Comparison of ENCODE assay signal across 22 cellular contexts in genomic region chr6:85136310-85136709, GRCh38.
"Had no signal": no experiment of that assay in that cellular context is flagged by ENCODE, and none has a peak within 500 bp of the region (broad histone marks: within the 10 kb centered on the region; RNA-seq: fewer than 3 reads in every experiment).

No MANE protein-coding gene starts in this region.

- FAIRE-seq: K562 had no signal

- H3K9me3 ChIP-seq: breast epithelium had no signal

- H3K4me3 ChIP-seq: breast epithelium, K562, SK-N-MC had no signal

- DNase-seq: activated CD4-positive, alpha-beta T cell treated with anti-CD3 and anti-CD28 coated beads for 4 hours; activated CD8-positive, alpha-beta memory T cell treated with anti-CD3 and anti-CD28 coated beads, Interleukin-2, amount 50 U/mL, for 4 hours; activated CD8-positive, alpha-beta T cell treated with anti-CD3 and anti-CD28 coated beads for 36 hours; activated naive CD4-positive, alpha-beta T cell treated with anti-CD3 and anti-CD28 coated beads, Interleukin-2, amount 50 U/mL, for 16 hours; activated naive CD8-positive, alpha-beta T cell treated with anti-CD3 and anti-CD28 coated beads, Interleukin-2, amount 10 ng/mL, durations not matched to agents 7 days and 5 days; aorta; Karpas-422; MM.1S; NCI-H1105 treated with DMSO at 0.1 percent for 48 hours; NCI-H1436 treated with DMSO at 0.1 percent for 48 hours; NCI-H187; NCI-H2081; NCI-H446 treated with DMSO at 0.1 percent for 48 hours; NCI-H526; NCI-H82; T-cell; T-helper 2 cell had no signal

- H3K4me1 ChIP-seq: breast epithelium had no signal

- ATAC-seq: activated CD4-positive, CD25-positive, alpha-beta regulatory T cell treated with anti-CD3 and anti-CD28 coated beads, Interleukin-2, amount 50 U/mL, for 24 hours; activated CD8-positive, alpha-beta T cell treated with anti-CD3 and anti-CD28 coated beads for 36 hours; K562; Right ventricle myocardium inferior; T-cell had no signal

- H3K27me3 ChIP-seq: breast epithelium had no signal

- H3K36me3 ChIP-seq: breast epithelium had no signal

- H3K27ac ChIP-seq: breast epithelium, SK-N-MC had no signal
